ENCODE assay signal across 20 cellular contexts in genomic region chr4:170978990-170979389, GRCh38.
A peak's percentile ranks its signal among the peaks of the same experiment; 100 is the strongest.
DNase-seq lines count a peak whose midpoint lies in the region; ATAC-seq and TF ChIP-seq lines count a peak whose summit lies in the region.
"Had no signal": no experiment of that assay in that cellular context is flagged by ENCODE, and none has a peak within 500 bp of the region (broad histone marks: within the 10 kb centered on the region; RNA-seq: fewer than 3 reads in every experiment).

No MANE protein-coding gene starts in this region.

- H3K27me3 ChIP-seq in H9 (ENCODE audit: insufficient read depth, low read length) (no peaks in the 10 kb centered on the region), neural progenitor cell (no peaks in the 10 kb centered on the region)
- H3K27me3 ChIP-seq: BLaER1 had no signal

- no peak overlapping the region for H2AFZ ChIP-seq in H9 (ENCODE audit: low read length)
- H2AFZ ChIP-seq in neural progenitor cell (replicated peaks) = no peak overlapping the region
- H2AFZ ChIP-seq: PC-9 had no signal

- no peak overlapping the region for H4K5ac ChIP-seq in H9 (ENCODE audit: insufficient read length, low read depth, low read length)

- no peaks in the 10 kb centered on the region for H3K4me1 Mint-ChIP-seq in H9
- no peaks in the 10 kb centered on the region for H3K4me1 Mint-ChIP-seq in neural progenitor cell
- H3K4me1 Mint-ChIP-seq: CD8-positive, alpha-beta memory T cell had no signal

- H4K8ac ChIP-seq in H9 (replicated peaks; ENCODE audit: insufficient read length, low read depth, low read length) = no peak overlapping the region

- no peak overlapping the region for H3K56ac ChIP-seq in H9 (ENCODE audit: insufficient read length, low read depth, low read length)

- H3K14ac ChIP-seq in H9 (ENCODE audit: insufficient read depth, low read length) = no peak overlapping the region

- H3K4me3 ChIP-seq in GM12864 (ENCODE audit: low read depth, low read length) = no peak overlapping the region
- no peak overlapping the region for H3K4me3 ChIP-seq in neural progenitor cell
- H3K4me3 ChIP-seq in foreskin fibroblast (ENCODE audit: low read depth in 1 of 2, low read length in 2 of 2) = no peak overlapping the region
- H3K4me3 ChIP-seq: BLaER1, PC-9 had no signal

- no peaks in the 10 kb centered on the region for H3K9me3 ChIP-seq in H9 (ENCODE audit: control insufficient read depth, low read depth, low read length)
- H3K9me3 ChIP-seq in neural progenitor cell (ENCODE audit: low read depth) = no peaks in the 10 kb centered on the region
- H3K9me3 ChIP-seq: BLaER1, SK-N-SH had no signal

- H3K4ac ChIP-seq in H9 (ENCODE audit: low read depth, low read length) = no peak overlapping the region

- H3K9ac ChIP-seq in H9 (ENCODE audit: extremely low read depth, insufficient read length, low read length) (no peak overlapping the region), neural progenitor cell (no peak overlapping the region)
- H3K9ac ChIP-seq: BLaER1, SK-N-SH had no signal

- WGBS in H9 (ENCODE audit: extremely low coverage, insufficient read length, low lambda C conversion rate) = no CpG with 5 or more reads among the region's 6 CpGs

- H3F3A ChIP-seq in neural progenitor cell (ENCODE audit: low read depth) = no peaks in the 10 kb centered on the region

- no peaks in the 10 kb centered on the region for H3K79me1 ChIP-seq in H9 (ENCODE audit: insufficient read depth, low read depth, low read length, poor library complexity, severe bottlenecking)

- H3K4me2 ChIP-seq in H9 (ENCODE audit: insufficient read depth, insufficient read length, low read length) (no peak overlapping the region), neural progenitor cell (no peak overlapping the region)
- H3K4me2 ChIP-seq: BLaER1, PC-9, SK-N-SH had no signal

- no peaks in the 10 kb centered on the region for H3K4me1 ChIP-seq in H9 (ENCODE audit: insufficient read depth, low read length)
- no peaks in the 10 kb centered on the region for H3K4me1 ChIP-seq in neural progenitor cell
- H3K4me1 ChIP-seq: BLaER1 had no signal

- H4K91ac ChIP-seq in H9 (ENCODE audit: insufficient read length, low read depth, low read length) = no peak overlapping the region

- no peaks in the 10 kb centered on the region for H3K23me2 ChIP-seq in H9 (ENCODE audit: insufficient read length, low read depth, low read length, poor library complexity, severe bottlenecking)

- H3K9me3 Mint-ChIP-seq in H9 (peaks cover 0 to 10% of the 10 kb centered on the region in 2 experiments; a peak in 4 of 5 replicates), neural progenitor cell (peaks cover 4% of the 10 kb centered on the region)

- H3K36me3 ChIP-seq in neural progenitor cell = peaks cover under 1% of the 10 kb centered on the region
- H3K36me3 ChIP-seq: BLaER1 had no signal

- H2BK12ac ChIP-seq in H9 (ENCODE audit: insufficient read length, low read depth, low read length) = no peak overlapping the region

- no peak overlapping the region for H3K23ac ChIP-seq in H9 (ENCODE audit: insufficient read length, low read depth, low read length)

- H3K4me3 Mint-ChIP-seq in H9 (no peak overlapping the region), neural progenitor cell (no peak overlapping the region)
- H3K4me3 Mint-ChIP-seq: CD8-positive, alpha-beta memory T cell had no signal

- no peak overlapping the region for H2AK5ac ChIP-seq in H9 (ENCODE audit: insufficient read length, low read length)

- H3K18ac ChIP-seq in H9 (ENCODE audit: insufficient read length, low read depth, low read length) = no peak overlapping the region

- no peak overlapping the region for H3K27ac ChIP-seq in H9 (ENCODE audit: insufficient read length, low read depth, low read length)
- H3K27ac ChIP-seq in neural progenitor cell = no peak overlapping the region
- H3K27ac ChIP-seq: BLaER1, PC-9 had no signal

- no peak overlapping the region for H2BK20ac ChIP-seq in H9 (ENCODE audit: low read depth, low read length, poor library complexity, severe bottlenecking)

- H3K27ac Mint-ChIP-seq in H9 (no peak overlapping the region), neural progenitor cell (no peak overlapping the region)
- H3K27ac Mint-ChIP-seq: CD8-positive, alpha-beta memory T cell had no signal

- TF ChIP-seq CTCF in GM12864 (IDR thresholded peaks at IDR 0.05; ENCODE audit: low read depth, low read length, missing control alignments) = peak; percentile 10
- peak; percentile 28; the same call in 1 of the 3 replicates for TF ChIP-seq CTCF in H9 (conservative IDR thresholded peaks at IDR 0.05)
- TF ChIP-seq CTCF in neural progenitor cell (IDR thresholded peaks at IDR 0.05) = peak; percentile 6
- no peak for TF ChIP-seq CTCF in GM10266 (IDR thresholded peaks at IDR 0.05; ENCODE audit: control insufficient read depth, insufficient read depth, low read depth, missing control alignments)
- no peak for TF ChIP-seq CTCF in foreskin fibroblast (IDR thresholded peaks at IDR 0.05; ENCODE audit: low read depth, low read length)

- no peak overlapping the region for H3T11ph ChIP-seq in H9 (ENCODE audit: low read length)

- no peaks in the 10 kb centered on the region for H3K79me2 ChIP-seq in H9 (ENCODE audit: insufficient read depth, low read length)
- H3K79me2 ChIP-seq in neural progenitor cell (ENCODE audit: low read depth) = no peaks in the 10 kb centered on the region

- no peak overlapping the region for H2BK120ac ChIP-seq in H9 (ENCODE audit: low read depth, low read length, poor library complexity, severe bottlenecking)

- H4K20me1 ChIP-seq in H9 (ENCODE audit: control insufficient read depth, insufficient read depth, insufficient read length) = no peaks in the 10 kb centered on the region
- H4K20me1 ChIP-seq in neural progenitor cell (ENCODE audit: low read depth) = no peaks in the 10 kb centered on the region
- H4K20me1 ChIP-seq: BLaER1 had no signal

- no peak for ATAC-seq in HG02885 (IDR thresholded peaks at IDR 0.05; ENCODE audit: poor library complexity, unreplicated experiment)
- ATAC-seq: Right ventricle myocardium inferior had no signal

- no peaks in the 10 kb centered on the region for H3K27me3 Mint-ChIP-seq in H9 (ENCODE audit: low read depth)
- no peaks in the 10 kb centered on the region for H3K27me3 Mint-ChIP-seq in neural progenitor cell (ENCODE audit: insufficient read depth, low read depth)
- H3K27me3 Mint-ChIP-seq: CD8-positive, alpha-beta memory T cell had no signal

- H3K36me3 Mint-ChIP-seq in H9 (ENCODE audit: insufficient read depth in 1 of 3, low read depth in 3 of 3) (peaks cover 2 to 6% (median 3%) of the 10 kb centered on the region in 3 experiments; a peak in 4 of 7 replicates), neural progenitor cell (no peaks in the 10 kb centered on the region)
- H3K36me3 Mint-ChIP-seq: CD8-positive, alpha-beta memory T cell had no signal

- DNase-seq in GM12864 (ENCODE audit: low read depth) (no peak), H9 (peak; percentile 33), RPMI8226 (peak; percentile 1), neural progenitor cell (ENCODE audit: low spot score) (no peak), GM10266 (ENCODE audit: extremely low spot score) (no peak), foreskin fibroblast (no peak)
- DNase-seq: CD8-positive, alpha-beta memory T cell; DMS 273 treated with DMSO at 0.1 percent for 48 hours; IMR-90; NCI-H1436 treated with DMSO at 0.1 percent for 48 hours; NCI-H2081; NCI-H2227 treated with DMSO at 0.1 percent for 48 hours; NCI-H524 treated with DMSO at 0.1 percent for 48 hours; NK-92 treated with Interleukin-12 subunit alpha and Interleukin-12 subunit beta, amount 100 ng/mL, for 24 hours; PC-9; SK-N-SH; T-helper 1 cell had no signal

- no peak overlapping the region for H2BK15ac ChIP-seq in H9 (ENCODE audit: low read depth, low read length)

- H2BK5ac ChIP-seq in H9 (ENCODE audit: insufficient read length, low read length) = no peak overlapping the region

Comparison
In these comparisons a context has a peak if more than half of its experiments do, and no peak if none do; other contexts are left out.
1. DNase-seq: peak in H9 (single experiment) and RPMI8226 (single experiment); none in GM12864 (single experiment), neural progenitor cell (single experiment), GM10266 (single experiment) and foreskin fibroblast (0 of 2).
2. CTCF ChIP-seq: peak in GM12864 (single experiment), H9 (single experiment) and neural progenitor cell (single experiment); none in GM10266 (single experiment) and foreskin fibroblast (single experiment).